In genomic region chr12:47715393-47715876, GRCh38 we compare ENCODE assay signal across 9 cellular contexts. TPM values are rescaled to one million over a fixed set of nuclear protein-coding genes. Genes with fewer than 3 reads are reported as not detected.
DNase-seq lines count a peak whose midpoint lies in the region; ATAC-seq and TF ChIP-seq lines count a peak whose summit lies in the region.
"Had no signal": no experiment of that assay in that cellular context is flagged by ENCODE, and none has a peak within 500 bp of the region (broad histone marks: within the 10 kb centered on the region; RNA-seq: fewer than 3 reads in every experiment).

No MANE protein-coding gene starts in this region.

- no peaks in the 10 kb centered on the region for H3K9me3 Mint-ChIP-seq in CD4-positive, CD25-positive, alpha-beta regulatory T cell
- H3K9me3 Mint-ChIP-seq in nephron = no peaks in the 10 kb centered on the region
- H3K9me3 Mint-ChIP-seq: T-helper 1 cell treated with Interleukin-12 subunit alpha and Interleukin-12 subunit beta and Interleukin-4 antibody, amounts not matched to agents 30 μg/mL and 1 μg/mL, for 36 hours had no signal

- peak; percentile 74 to 88 (median 83) for TF ChIP-seq CTCF in nephron (IDR thresholded peaks at IDR 0.05; ENCODE audit: unreplicated experiment in 3 of 3)

- H3K27ac Mint-ChIP-seq in CD4-positive, CD25-positive, alpha-beta regulatory T cell = peak overlapping the region in 2 of 3 donors; percentile 66 to 91
- peak overlapping the region; percentile 14 to 90 (median 84) for H3K27ac Mint-ChIP-seq in nephron
- H3K27ac Mint-ChIP-seq: T-helper 1 cell treated with Interleukin-12 subunit alpha and Interleukin-12 subunit beta and Interleukin-4 antibody, amounts not matched to agents 30 μg/mL and 1 μg/mL, for 36 hours had no signal

- H3K4me1 ChIP-seq in CD4-positive, CD25-positive, alpha-beta regulatory T cell (ENCODE audit: control insufficient read depth, insufficient read depth, low read length, poor library complexity, severe bottlenecking) = peaks cover 4% of the 10 kb centered on the region

- ATAC-seq in CD4-positive, CD25-positive, alpha-beta regulatory T cell (ENCODE audit: low read depth in 2 of 2) = peak; percentile 82 to 87
- ATAC-seq in GM21367 (IDR thresholded peaks at IDR 0.05; ENCODE audit: unreplicated experiment) = peak; percentile 66

- no peak overlapping the region for H3K27ac ChIP-seq in CD4-positive, CD25-positive, alpha-beta regulatory T cell (ENCODE audit: insufficient read depth, low read length, poor library complexity, severe bottlenecking)

- peaks cover 5 to 20% (median 10%) of the 10 kb centered on the region in 4 donors for H3K4me1 Mint-ChIP-seq in CD4-positive, CD25-positive, alpha-beta regulatory T cell
- peaks cover 43% of the 10 kb centered on the region for H3K4me1 Mint-ChIP-seq in nephron

- no peaks in the 10 kb centered on the region for H3K27me3 Mint-ChIP-seq in CD4-positive, CD25-positive, alpha-beta regulatory T cell
- H3K27me3 Mint-ChIP-seq in nephron (ENCODE audit: low read depth) = peaks cover 16% of the 10 kb centered on the region

- H3K4me3 Mint-ChIP-seq in CD4-positive, CD25-positive, alpha-beta regulatory T cell = peak overlapping the region in 1 of 4 donors; percentile 12
- H3K4me3 Mint-ChIP-seq in nephron = peak overlapping the region in 2 of 3 experiments; percentile 56 to 71
- H3K4me3 Mint-ChIP-seq: T-helper 1 cell treated with Interleukin-12 subunit alpha and Interleukin-12 subunit beta and Interleukin-4 antibody, amounts not matched to agents 30 μg/mL and 1 μg/mL, for 36 hours had no signal

- H3K36me3 Mint-ChIP-seq in CD4-positive, CD25-positive, alpha-beta regulatory T cell = peaks cover 4% of the 10 kb centered on the region
- no peaks in the 10 kb centered on the region for H3K36me3 Mint-ChIP-seq in nephron (ENCODE audit: low read depth)

- peak; percentile 62 to 87 (median 78) for DNase-seq in CD4-positive, CD25-positive, alpha-beta regulatory T cell
- DNase-seq in Jurkat, Clone E6-1 (ENCODE audit: low read depth, low spot score) = peak; percentile 86
- peak; percentile 64 for DNase-seq in OCI-M2 (lab: John Stamatoyannopoulos, UW; ENCODE audit: unreplicated experiment)
- peak; percentile 60 for DNase-seq in activated T-cell treated with anti-CD3 and anti-CD28 coated beads for 48 hours (ENCODE audit: low read depth)
- DNase-seq in fibroblast of gingiva (ENCODE audit: low read depth) = peak; percentile 70
- DNase-seq in stimulated activated naive CD4-positive, alpha-beta T cell treated with Interleukin-2 at 50 U/mL for 16 hours (lab: John Stamatoyannopoulos, UW) = peak; percentile 77

- no peaks in the 10 kb centered on the region for H3K27me3 ChIP-seq in CD4-positive, CD25-positive, alpha-beta regulatory T cell (ENCODE audit: control insufficient read depth, insufficient read depth, low read length)

- no peaks in the 10 kb centered on the region for H3K9me3 ChIP-seq in CD4-positive, CD25-positive, alpha-beta regulatory T cell (ENCODE audit: control insufficient read depth in 2 of 2, low read length in 2 of 2)

- no peaks in the 10 kb centered on the region for H3K36me3 ChIP-seq in CD4-positive, CD25-positive, alpha-beta regulatory T cell (ENCODE audit: control insufficient read depth, insufficient read depth, low read length)

- H3K4me3 ChIP-seq in CD4-positive, CD25-positive, alpha-beta regulatory T cell (ENCODE audit: low read depth, low read length) = no peak overlapping the region
- H3K4me3 ChIP-seq in Jurkat, Clone E6-1 (ENCODE audit: low read length) = no peak overlapping the region

RNA-seq across cellular contexts. Expression of gene RPAP3, which starts 9.6 kb away (rescaled TPM):
- 34.5 TPM for total RNA-seq in CD4-positive, CD25-positive, alpha-beta regulatory T cell
- polyA plus RNA-seq in CD4-positive, CD25-positive, alpha-beta regulatory T cell = 10 to 100 TPM; 31.5 to 40.2 (median 32.8) TPM
- 44.1 TPM for polyA plus RNA-seq in Jurkat, Clone E6-1 (2012; ENCODE audit: insufficient read depth, insufficient read length)

RNA-seq across cellular contexts. Expression of gene ENDOU, which starts 9.9 kb away (rescaled TPM):
- not detected for total RNA-seq in CD4-positive, CD25-positive, alpha-beta regulatory T cell
- polyA plus RNA-seq in CD4-positive, CD25-positive, alpha-beta regulatory T cell = under 1 TPM in 1 of 4 donors, not detected in 3; 0.45 TPM
- not detected for polyA plus RNA-seq in Jurkat, Clone E6-1 (2012; ENCODE audit: insufficient read depth, insufficient read length)

RNA-seq across cellular contexts. Expression of gene RAPGEF3, which starts 43.2 kb away (rescaled TPM):
- 0.79 TPM for total RNA-seq in CD4-positive, CD25-positive, alpha-beta regulatory T cell
- under 1 TPM in 2 of 4 donors, not detected in 2; 0.10 to 0.14 TPM for polyA plus RNA-seq in CD4-positive, CD25-positive, alpha-beta regulatory T cell
- 1.3 TPM for polyA plus RNA-seq in Jurkat, Clone E6-1 (2012; ENCODE audit: insufficient read depth, insufficient read length)

RNA-seq across cellular contexts. Expression of gene SLC48A1, which starts 57.6 kb away (rescaled TPM):
- total RNA-seq in CD4-positive, CD25-positive, alpha-beta regulatory T cell = 4.9 TPM
- polyA plus RNA-seq in CD4-positive, CD25-positive, alpha-beta regulatory T cell = 10 to 100 TPM in 1 of 4 donors, 1 to 10 TPM in 3; 7.3 to 12.7 (median 8.7) TPM
- 13.8 TPM for polyA plus RNA-seq in Jurkat, Clone E6-1 (2012; ENCODE audit: insufficient read depth, insufficient read length)
